1 cellular context compared by ENCODE assay signal in genomic region chr3:32401541-32402052, GRCh38.
TF ChIP-seq lines count a peak whose summit lies in the region.

No MANE protein-coding gene starts in this region.

TF ChIP-seq in HepG2, 621 proteins besides CTCF, POLR2A, EP300 and RAD21 (continued from another document and continues in another):
- TF ChIP-seq ZMAT3 (CRISPR knock-in tag; conservative IDR thresholded peaks at IDR 0.05) (peak; percentile 84), MEIS2 (CRISPR knock-in tag; IDR thresholded peaks at IDR 0.05) (0 out of 2 replicates have a peak, but pooled peaks have one; percentile 31), NFKB2 (CRISPR knock-in tag; IDR thresholded peaks at IDR 0.05; ENCODE audit: borderline replicate concordance) (peak; percentile 90; the same call in 1 of the 2 replicates), ZNF547 (CRISPR knock-in tag; IDR thresholded peaks at IDR 0.05) (peak; percentile 89), ZNF432 (CRISPR knock-in tag; IDR thresholded peaks at IDR 0.05; ENCODE audit: borderline replicate concordance) (no peak), ARHGAP35 (CRISPR knock-in tag; IDR thresholded peaks at IDR 0.05; ENCODE audit: borderline replicate concordance) (peak; percentile 69; the same call in 1 of the 2 replicates), ZNF883 (CRISPR knock-in tag; IDR thresholded peaks at IDR 0.05; ENCODE audit: not compliant biosample characterization) (peak; percentile 95), CSRNP1 (CRISPR knock-in tag; IDR thresholded peaks at IDR 0.05) (peak; percentile 61; the same call in 1 of the 2 replicates), ZNF605 (CRISPR knock-in tag; IDR thresholded peaks at IDR 0.05) (peak; percentile 84), ZNF543 (CRISPR knock-in tag; IDR thresholded peaks at IDR 0.05) (0 out of 2 replicates have a peak, but pooled peaks have one; percentile 69), ZNF383 (CRISPR knock-in tag; IDR thresholded peaks at IDR 0.05; ENCODE audit: borderline replicate concordance) (0 out of 2 replicates have a peak, but pooled peaks have one; percentile 39), CC2D1A (CRISPR knock-in tag; IDR thresholded peaks at IDR 0.05) (no peak), XBP1 (CRISPR knock-in tag; IDR thresholded peaks at IDR 0.05) (no peak), TSC22D2 (CRISPR knock-in tag; IDR thresholded peaks at IDR 0.05; ENCODE audit: borderline replicate concordance) (no peak), HNF4G (IDR thresholded peaks at IDR 0.05; ENCODE audit: borderline replicate concordance, low read depth, low read length) (0 out of 2 replicates have a peak, but pooled peaks have one; percentile 2), HNF4G (CRISPR knock-in tag; IDR thresholded peaks at IDR 0.05; ENCODE audit: borderline replicate concordance, low read depth) (no peak), ZC3H13 (CRISPR knock-in tag; IDR thresholded peaks at IDR 0.05) (peak; percentile 78; the same call in 1 of the 2 replicates), KLF12 (CRISPR knock-in tag; IDR thresholded peaks at IDR 0.05; ENCODE audit: borderline replicate concordance) (peak; percentile 69; the same call in 1 of the 2 replicates), TEAD2 (CRISPR knock-in tag; IDR thresholded peaks at IDR 0.05) (no peak), ZNF761 (CRISPR knock-in tag; conservative IDR thresholded peaks at IDR 0.05) (peak; percentile 91), ZNF580 (CRISPR knock-in tag; IDR thresholded peaks at IDR 0.05; ENCODE audit: borderline replicate concordance, low read depth) (peak; percentile 41; the same call in 1 of the 2 replicates), DRAP1 (CRISPR knock-in tag; IDR thresholded peaks at IDR 0.05) (0 out of 2 replicates have a peak, but pooled peaks have one; percentile 46), ZNF629 (CRISPR knock-in tag; conservative IDR thresholded peaks at IDR 0.05) (no peak), NFYC (CRISPR knock-in tag; IDR thresholded peaks at IDR 0.05) (no peak), ZFY (CRISPR knock-in tag; IDR thresholded peaks at IDR 0.05) (peak; percentile 96), ZNF205 (CRISPR knock-in tag; IDR thresholded peaks at IDR 0.05) (peak; percentile 27; the same call in 1 of the 2 replicates), THAP11 (CRISPR knock-in tag; IDR thresholded peaks at IDR 0.05) (peak; percentile 73), POLR2AphosphoS2 (IDR thresholded peaks at IDR 0.05; ENCODE audit: low read depth, low read length) (no peak), HNRNPK (IDR thresholded peaks at IDR 0.05; ENCODE audit: low read depth, low read length, poor library complexity, severe bottlenecking) (peak; percentile 38), ZNF782 (CRISPR knock-in tag; IDR thresholded peaks at IDR 0.05; ENCODE audit: borderline replicate concordance) (peak; percentile 87; the same call in 1 of the 2 replicates), MXD4 (CRISPR knock-in tag; IDR thresholded peaks at IDR 0.05) (peak; percentile 88), PHF21A (CRISPR knock-in tag; IDR thresholded peaks at IDR 0.05) (peak; percentile 87), ZNF282 (IDR thresholded peaks at IDR 0.05; ENCODE audit: partially characterized antibody) (no peak), IKZF4 (CRISPR knock-in tag; IDR thresholded peaks at IDR 0.05; ENCODE audit: borderline replicate concordance, low read depth, not compliant biosample characterization) (peak; percentile 63), EEA1 (CRISPR knock-in tag; IDR thresholded peaks at IDR 0.05; ENCODE audit: borderline replicate concordance) (0 out of 2 replicates have a peak, but pooled peaks have one; percentile 37), BCL6 (CRISPR knock-in tag; IDR thresholded peaks at IDR 0.05) (no peak; the same call in none of the 2 replicates), ZBTB40 (IDR thresholded peaks at IDR 0.05) (no peak), ZBTB40 (CRISPR knock-in tag; IDR thresholded peaks at IDR 0.05) (peak; percentile 82), TP53 (CRISPR knock-in tag; conservative IDR thresholded peaks at IDR 0.05) (0 out of 2 replicates have a peak, but pooled peaks have one; percentile 43), SOX13 (IDR thresholded peaks at IDR 0.05) (no peak), SOX13 (CRISPR knock-in tag; conservative IDR thresholded peaks at IDR 0.05 in 1 of 2, IDR thresholded peaks at IDR 0.05 in 1 of 2) (0 out of 4 replicates have a peak, but pooled peaks of 1 of the 2 experiments have one; percentile 29), PHF8 (CRISPR knock-in tag; IDR thresholded peaks at IDR 0.05) (peak; percentile 97)
- TF ChIP-seq, protein P1, sequence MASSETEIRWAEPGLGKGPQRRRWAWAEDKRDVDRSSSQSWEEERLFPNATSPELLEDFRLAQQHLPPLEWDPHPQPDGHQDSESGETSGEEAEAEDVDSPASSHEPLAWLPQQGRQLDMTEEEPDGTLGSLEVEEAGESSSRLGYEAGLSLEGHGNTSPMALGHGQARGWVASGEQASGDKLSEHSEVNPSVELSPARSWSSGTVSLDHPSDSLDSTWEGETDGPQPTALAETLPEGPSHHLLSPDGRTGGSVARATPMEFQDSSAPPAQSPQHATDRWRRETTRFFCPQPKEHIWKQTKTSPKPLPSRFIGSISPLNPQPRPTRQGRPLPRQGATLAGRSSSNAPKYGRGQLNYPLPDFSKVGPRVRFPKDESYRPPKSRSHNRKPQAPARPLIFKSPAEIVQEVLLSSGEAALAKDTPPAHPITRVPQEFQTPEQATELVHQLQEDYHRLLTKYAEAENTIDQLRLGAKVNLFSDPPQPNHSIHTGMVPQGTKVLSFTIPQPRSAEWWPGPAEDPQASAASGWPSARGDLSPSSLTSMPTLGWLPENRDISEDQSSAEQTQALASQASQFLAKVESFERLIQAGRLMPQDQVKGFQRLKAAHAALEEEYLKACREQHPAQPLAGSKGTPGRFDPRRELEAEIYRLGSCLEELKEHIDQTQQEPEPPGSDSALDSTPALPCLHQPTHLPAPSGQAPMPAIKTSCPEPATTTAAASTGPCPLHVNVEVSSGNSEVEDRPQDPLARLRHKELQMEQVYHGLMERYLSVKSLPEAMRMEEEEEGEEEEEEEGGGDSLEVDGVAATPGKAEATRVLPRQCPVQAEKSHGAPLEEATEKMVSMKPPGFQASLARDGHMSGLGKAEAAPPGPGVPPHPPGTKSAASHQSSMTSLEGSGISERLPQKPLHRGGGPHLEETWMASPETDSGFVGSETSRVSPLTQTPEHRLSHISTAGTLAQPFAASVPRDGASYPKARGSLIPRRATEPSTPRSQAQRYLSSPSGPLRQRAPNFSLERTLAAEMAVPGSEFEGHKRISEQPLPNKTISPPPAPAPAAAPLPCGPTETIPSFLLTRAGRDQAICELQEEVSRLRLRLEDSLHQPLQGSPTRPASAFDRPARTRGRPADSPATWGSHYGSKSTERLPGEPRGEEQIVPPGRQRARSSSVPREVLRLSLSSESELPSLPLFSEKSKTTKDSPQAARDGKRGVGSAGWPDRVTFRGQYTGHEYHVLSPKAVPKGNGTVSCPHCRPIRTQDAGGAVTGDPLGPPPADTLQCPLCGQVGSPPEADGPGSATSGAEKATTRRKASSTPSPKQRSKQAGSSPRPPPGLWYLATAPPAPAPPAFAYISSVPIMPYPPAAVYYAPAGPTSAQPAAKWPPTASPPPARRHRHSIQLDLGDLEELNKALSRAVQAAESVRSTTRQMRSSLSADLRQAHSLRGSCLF (CRISPR knock-in tag; IDR thresholded peaks at IDR 0.05; ENCODE audit: borderline replicate concordance) = 0 out of 2 replicates have a peak, but pooled peaks have one; percentile 62
- TF ChIP-seq, protein P2, sequence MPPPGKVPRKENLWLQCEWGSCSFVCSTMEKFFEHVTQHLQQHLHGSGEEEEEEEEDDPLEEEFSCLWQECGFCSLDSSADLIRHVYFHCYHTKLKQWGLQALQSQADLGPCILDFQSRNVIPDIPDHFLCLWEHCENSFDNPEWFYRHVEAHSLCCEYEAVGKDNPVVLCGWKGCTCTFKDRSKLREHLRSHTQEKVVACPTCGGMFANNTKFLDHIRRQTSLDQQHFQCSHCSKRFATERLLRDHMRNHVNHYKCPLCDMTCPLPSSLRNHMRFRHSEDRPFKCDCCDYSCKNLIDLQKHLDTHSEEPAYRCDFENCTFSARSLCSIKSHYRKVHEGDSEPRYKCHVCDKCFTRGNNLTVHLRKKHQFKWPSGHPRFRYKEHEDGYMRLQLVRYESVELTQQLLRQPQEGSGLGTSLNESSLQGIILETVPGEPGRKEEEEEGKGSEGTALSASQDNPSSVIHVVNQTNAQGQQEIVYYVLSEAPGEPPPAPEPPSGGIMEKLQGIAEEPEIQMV (CRISPR knock-in tag; IDR thresholded peaks at IDR 0.05; ENCODE audit: low read depth) = peak; percentile 81; the same call in 1 of the 2 replicates
- TF ChIP-seq, protein P3, sequence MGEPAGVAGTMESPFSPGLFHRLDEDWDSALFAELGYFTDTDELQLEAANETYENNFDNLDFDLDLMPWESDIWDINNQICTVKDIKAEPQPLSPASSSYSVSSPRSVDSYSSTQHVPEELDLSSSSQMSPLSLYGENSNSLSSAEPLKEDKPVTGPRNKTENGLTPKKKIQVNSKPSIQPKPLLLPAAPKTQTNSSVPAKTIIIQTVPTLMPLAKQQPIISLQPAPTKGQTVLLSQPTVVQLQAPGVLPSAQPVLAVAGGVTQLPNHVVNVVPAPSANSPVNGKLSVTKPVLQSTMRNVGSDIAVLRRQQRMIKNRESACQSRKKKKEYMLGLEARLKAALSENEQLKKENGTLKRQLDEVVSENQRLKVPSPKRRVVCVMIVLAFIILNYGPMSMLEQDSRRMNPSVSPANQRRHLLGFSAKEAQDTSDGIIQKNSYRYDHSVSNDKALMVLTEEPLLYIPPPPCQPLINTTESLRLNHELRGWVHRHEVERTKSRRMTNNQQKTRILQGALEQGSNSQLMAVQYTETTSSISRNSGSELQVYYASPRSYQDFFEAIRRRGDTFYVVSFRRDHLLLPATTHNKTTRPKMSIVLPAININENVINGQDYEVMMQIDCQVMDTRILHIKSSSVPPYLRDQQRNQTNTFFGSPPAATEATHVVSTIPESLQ (CRISPR knock-in tag; conservative IDR thresholded peaks at IDR 0.05) = no peak
